In genomic region chr17:82334622-82335394, GRCh38 we compare ENCODE assay signal across 9 cellular contexts. TPM values are rescaled to one million over a fixed set of nuclear protein-coding genes. Genes with fewer than 3 reads are reported as not detected.
DNase-seq lines count a peak whose midpoint lies in the region; ATAC-seq, FAIRE-seq and TF ChIP-seq lines count a peak whose summit lies in the region.
"Had no signal": no experiment of that assay in that cellular context is flagged by ENCODE, and none has a peak within 500 bp of the region (broad histone marks: within the 10 kb centered on the region; RNA-seq: fewer than 3 reads in every experiment).

No MANE protein-coding gene starts in this region.

- H3K4me3 ChIP-seq in GM23338 (no peak overlapping the region), fibroblast of pulmonary artery (replicated peaks; ENCODE audit: low read depth, low read length) (peak overlapping the region; percentile 41), small intestine (ENCODE audit: low read depth in 1 of 2, low read length in 2 of 2) (peak overlapping the region in 1 of 2 donors; percentile 62)

- no peaks in the 10 kb centered on the region; the same call in 2 of the 3 replicates for H3K9me3 Mint-ChIP-seq in GM23338

- H3K27ac ChIP-seq in GM23338 (ENCODE audit: low read depth) (no peak overlapping the region), small intestine (ENCODE audit: low read depth in 1 of 2, low read length in 1 of 2) (peak overlapping the region; percentile 88 to 93)

- H3K36me3 Mint-ChIP-seq in GM23338 (ENCODE audit: low read depth) (no peaks in the 10 kb centered on the region; the same call in 2 of the 3 replicates), T-helper 17 cell (ENCODE audit: low read depth) (peaks cover 2% of the 10 kb centered on the region)

- H3K4me1 ChIP-seq in GM23338 (ENCODE audit: insufficient read depth) (peaks cover 7% of the 10 kb centered on the region), small intestine (ENCODE audit: control insufficient read depth in 2 of 2, insufficient read depth in 1 of 2, low read depth in 1 of 2, low read length in 1 of 2) (peaks cover 2 to 6% of the 10 kb centered on the region in 2 donors)

- H3K79me2 ChIP-seq in GM23338 (replicated peaks; ENCODE audit: insufficient read depth), result no peaks in the 10 kb centered on the region

- ATAC-seq in GM23338 (no peak), T-helper 17 cell (peak; percentile 26), GM21515 (IDR thresholded peaks at IDR 0.05; ENCODE audit: unreplicated experiment) (no peak)

- no peak overlapping the region for H3K27ac Mint-ChIP-seq in GM23338
- H3K27ac Mint-ChIP-seq in T-helper 17 cell, result peak overlapping the region; percentile 94

- WGBS in small intestine, 3 donors, result 12 to 13% (median 13%) methylated on average over 16 of the region's 16 CpGs

- no peak overlapping the region for H2AFZ ChIP-seq in GM23338

- H3F3A ChIP-seq in GM23338 (replicated peaks; ENCODE audit: low read depth), result no peaks in the 10 kb centered on the region

- H3K27me3 Mint-ChIP-seq in GM23338 (ENCODE audit: insufficient read depth, low read depth, poor library complexity) (peaks cover 72% of the 10 kb centered on the region), T-helper 17 cell (no peaks in the 10 kb centered on the region)

- H3K9me2 ChIP-seq in GM23338 (ENCODE audit: insufficient read depth), result no peaks in the 10 kb centered on the region

- FAIRE-seq in small intestine (lab: Jason Lieb, UNC), result no peak

- H3K9me3 ChIP-seq in T-helper 17 cell (ENCODE audit: control insufficient read depth, low read length, poor library complexity, severe bottlenecking) (no peaks in the 10 kb centered on the region), small intestine (ENCODE audit: control insufficient read depth, low read depth) (no peaks in the 10 kb centered on the region)

- H3K36me3 ChIP-seq in GM23338 (ENCODE audit: insufficient read depth) (no peaks in the 10 kb centered on the region), small intestine (ENCODE audit: control insufficient read depth in 2 of 2, insufficient read depth in 2 of 2, low read length in 2 of 2) (no peaks in the 10 kb centered on the region)

- 0 out of 2 replicates have a peak, but pooled peaks cover 5% of the 10 kb centered on the region for H4K20me1 ChIP-seq in GM23338 (replicated peaks; ENCODE audit: insufficient read depth)

- H3K27me3 ChIP-seq in GM23338 (ENCODE audit: insufficient read depth) (peaks cover 62% of the 10 kb centered on the region), small intestine (ENCODE audit: control insufficient read depth in 2 of 2, insufficient read depth in 2 of 2, low read length in 2 of 2) (no peaks in the 10 kb centered on the region)

- peaks cover 29% of the 10 kb centered on the region for H3K4me1 Mint-ChIP-seq in GM23338
- peaks cover 22% of the 10 kb centered on the region for H3K4me1 Mint-ChIP-seq in T-helper 17 cell

- H3K4me2 ChIP-seq in GM23338, result no peak overlapping the region

- peak overlapping the region; percentile 51; the same call in 2 of the 3 replicates for H3K4me3 Mint-ChIP-seq in GM23338
- H3K4me3 Mint-ChIP-seq in T-helper 17 cell, result peak overlapping the region; percentile 99

- DNase-seq in GM23338 (ENCODE audit: low spot score), result no peak
- no peak for DNase-seq in T-helper 17 cell
- peak; percentile 14 for DNase-seq in fibroblast of pulmonary artery (ENCODE audit: low read depth)
- peak; percentile 64 for DNase-seq in small intestine
- no peak for DNase-seq in NCI-H345 treated with DMSO at 0.1 percent for 48 hours (lab: John Stamatoyannopoulos, UW; ENCODE audit: unreplicated experiment)
- DNase-seq in DMS153 (lab: John Stamatoyannopoulos, UW), result no peak
- DNase-seq in NCI-H146 treated with DMSO at 0.1 percent for 48 hours (lab: John Stamatoyannopoulos, UW; ENCODE audit: unreplicated experiment), result no peak
- DNase-seq: NCI-H1436 treated with DMSO at 0.1 percent for 48 hours had no signal

- TF ChIP-seq CTCF in GM23338 (conservative IDR thresholded peaks at IDR 0.05; ENCODE audit: low read depth in 2 of 2), result no peak
- TF ChIP-seq CTCF in fibroblast of pulmonary artery (IDR thresholded peaks at IDR 0.05; ENCODE audit: low read length, missing control alignments), result no peak

TF ChIP-seq in GM23338, 12 proteins besides CTCF, POLR2A, EP300 and RAD21 (continues in another document):
- no peak for TF ChIP-seq STAT1 (IDR thresholded peaks at IDR 0.05; ENCODE audit: unreplicated experiment)
- TF ChIP-seq JUNB (IDR thresholded peaks at IDR 0.05; ENCODE audit: unreplicated experiment), result no peak
- no peak for TF ChIP-seq EZH2phosphoT487 (IDR thresholded peaks at IDR 0.05; ENCODE audit: unreplicated experiment)
- TF ChIP-seq ZNF331 (CRISPR knock-in tag; IDR thresholded peaks at IDR 0.05; ENCODE audit: low read depth), result no peak
- no peak for TF ChIP-seq NANOG (IDR thresholded peaks at IDR 0.05; ENCODE audit: borderline replicate concordance)
- no peak for TF ChIP-seq EZH2 (IDR thresholded peaks at IDR 0.05; ENCODE audit: low read depth, unreplicated experiment)
- TF ChIP-seq POLR2AphosphoS5 (IDR thresholded peaks at IDR 0.05; ENCODE audit: low read depth), result no peak
- TF ChIP-seq ZNF462 (CRISPR knock-in tag; IDR thresholded peaks at IDR 0.05), result no peak

RNA-seq across cellular contexts. Expression of gene SECTM1, which starts 1.2 kb away (rescaled TPM):
- total RNA-seq in GM23338 (2014; rRNA removed; shearing (Covaris generic)), result 0.16 and 1.3 TPM in 2 replicates
- polyA plus RNA-seq in GM23338 (2016; fragmentation: Nextera tagmentation; extraction: Ambion mirVana), result 0.21 TPM in 1 of 2 replicates, not detected in the other
- total RNA-seq in T-helper 17 cell, result 1 to 10 TPM; 4.4 to 6.0 TPM
- polyA plus RNA-seq in small intestine, result 10 to 100 TPM; 14.0 to 81.9 (median 38.2) TPM

RNA-seq across cellular contexts. Expression of gene CD7, which starts 17.4 kb away (rescaled TPM):
- total RNA-seq in GM23338 (2014; rRNA removed; shearing (Covaris generic)), result 0.42 and 0.58 TPM in 2 replicates
- polyA plus RNA-seq in GM23338 (2016; fragmentation: Nextera tagmentation; extraction: Ambion mirVana) (0.44 TPM in 1 of 2 replicates, not detected in the other), small intestine (10 to 100 TPM in 1 of 3 donors, 1 to 10 TPM in 2; 3.4 to 10.8 (median 6.5) TPM)
- total RNA-seq in T-helper 17 cell, result 100 to 1,000 TPM; 119 to 122 TPM

RNA-seq across cellular contexts. Expression of gene TEX19, which starts 24.2 kb away (rescaled TPM):
- 0.66 and 1.1 TPM in 2 replicates for total RNA-seq in GM23338 (2014; rRNA removed; shearing (Covaris generic))
- polyA plus RNA-seq in GM23338 (2016; fragmentation: Nextera tagmentation; extraction: Ambion mirVana), result 0.10 and 0.23 TPM in 2 replicates
- total RNA-seq in T-helper 17 cell, result not detected
- polyA plus RNA-seq in small intestine, result under 1 TPM in 1 of 3 donors, not detected in 2; 0.07 TPM

RNA-seq across cellular contexts. Expression of gene UTS2R, which starts 36.8 kb away (rescaled TPM):
- 0.49 and 0.82 TPM in 2 replicates for total RNA-seq in GM23338 (2014; rRNA removed; shearing (Covaris generic))
- polyA plus RNA-seq in GM23338 (2016; fragmentation: Nextera tagmentation; extraction: Ambion mirVana), result not detected in 2 replicates
- not detected for total RNA-seq in T-helper 17 cell
- not detected for polyA plus RNA-seq in small intestine

Comparison
In these comparisons a context has a peak if more than half of its experiments do, and no peak if none do; other contexts are left out.
1. DNase-seq: peak in fibroblast of pulmonary artery (single experiment) and small intestine (single experiment); none in GM23338 (single experiment), T-helper 17 cell (0 of 3), NCI-H345 treated with DMSO at 0.1 percent for 48 hours (single experiment), DMS153 (single experiment) and NCI-H146 treated with DMSO at 0.1 percent for 48 hours (single experiment).
2. RNA of gene CD7, which starts 17.4 kb away (total RNA-seq): 119 to 122 TPM in T-helper 17 cell; 0.42 to 0.58 TPM in GM23338; every median in the first group is over 10 times any median in the second.